In the genomic region with DNA sequence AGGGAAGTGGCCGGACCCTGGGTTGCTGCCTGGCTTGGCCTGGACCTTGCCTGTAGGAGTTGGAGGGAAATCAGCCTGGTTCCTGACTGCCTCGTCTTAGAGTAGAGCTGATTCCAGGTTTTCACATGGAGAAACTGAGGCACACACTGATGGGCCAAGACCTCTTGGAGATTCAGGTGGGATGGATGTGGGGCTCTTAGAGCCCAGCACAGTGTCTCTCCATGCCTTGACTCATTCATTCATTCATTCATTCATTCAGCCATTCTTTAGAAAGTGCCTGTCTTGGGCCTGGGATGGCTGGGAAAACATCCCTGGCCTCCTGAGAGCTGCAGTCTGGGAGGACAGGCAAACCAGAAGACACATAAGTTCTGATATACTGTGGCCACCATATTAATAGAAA, we compare ENCODE assay signal across 1 cellular context.
TF ChIP-seq lines count a peak whose summit lies in the region.

No MANE protein-coding gene starts in this region.

TF ChIP-seq in endothelial cell of umbilical vein, 7 proteins besides CTCF, POLR2A, EP300 and RAD21:
- TF ChIP-seq GATA2 (IDR thresholded peaks at IDR 0.05; ENCODE audit: insufficient read depth, insufficient read length, low read depth, low read length) (no peak), EZH2 (IDR thresholded peaks at IDR 0.05; ENCODE audit: borderline replicate concordance, low read depth, low read length, severe bottlenecking) (no peak)
